ENCODE assay signal across 1 cellular context in genomic region chr19:4178990-4179389, GRCh38.
TF ChIP-seq lines count a peak whose summit lies in the region.

No MANE protein-coding gene starts in this region.

TF ChIP-seq in K562, 482 proteins besides CTCF, POLR2A, EP300 and RAD21:
- TF ChIP-seq NCOA6 (IDR thresholded peaks at IDR 0.05) (no peak), POLR2G (IDR thresholded peaks at IDR 0.05; ENCODE audit: low read depth, low read length) (peak; percentile 35; the same call in 1 of the 2 replicates)
TF ChIP-seq in K562: peak in this region for 1.
